In genomic region chr10:43304687-43305333, GRCh38 we compare ENCODE assay signal across 8 cellular contexts. TPM values are rescaled to one million over a fixed set of nuclear protein-coding genes. Genes with fewer than 3 reads are reported as not detected.
DNase-seq lines count a peak whose midpoint lies in the region; ATAC-seq and TF ChIP-seq lines count a peak whose summit lies in the region.

No MANE protein-coding gene starts in this region.

- intact Hi-C loops in Right ventricle myocardium inferior (cut with DNase I) = no loop called here

- DNase-seq in GM20000 (ENCODE audit: low spot score) (peak; percentile 51), RKO (ENCODE audit: low spot score) (peak; percentile 32), Right ventricle myocardium inferior (ENCODE audit: missing footprints) (peak; percentile 90), nucleus accumbens (lab: John Stamatoyannopoulos, UW) (peak in 32 of 56 donors; percentile 3 to 82 (median 22)), substantia nigra (lab: John Stamatoyannopoulos, UW) (peak in 32 of 49 donors; percentile 8 to 65 (median 32))
- peak; percentile 74 for DNase-seq in activated naive CD4-positive, alpha-beta T cell treated with Interleukin-2 at 50 U/mL for 16 hours

- ATAC-seq in Right ventricle myocardium inferior = peak; percentile 86
- ATAC-seq in GM19467 (IDR thresholded peaks at IDR 0.05; ENCODE audit: unreplicated experiment) = no peak
- no peak for ATAC-seq in GM18909 (IDR thresholded peaks at IDR 0.05; ENCODE audit: poor library complexity, unreplicated experiment)

- no peak for TF ChIP-seq CTCF in GM20000 (IDR thresholded peaks at IDR 0.05; ENCODE audit: extremely low read depth, missing control alignments)

- no peak overlapping the region for H3K27ac ChIP-seq in substantia nigra (ENCODE audit: low read depth, low read length, poor library complexity, severe bottlenecking)

RNA-seq across cellular contexts. Expression of gene RASGEF1A, which starts 37.9 kb away (rescaled TPM):
- 1.4 TPM for total RNA-seq in Right ventricle myocardium inferior

Comparison
In these comparisons a context has a peak if more than half of its experiments do, and no peak if none do; other contexts are left out.
1. DNase-seq: peak in every context shown above with its lines; median percentile 90 in Right ventricle myocardium inferior; 74 in activated naive CD4-positive, alpha-beta T cell treated with Interleukin-2 at 50 U/mL for 16 hours; 51 in GM20000; 32 in substantia nigra; 32 in RKO; 22 in nucleus accumbens.